In genomic region chr6:160270347-160270746, GRCh38 we compare ENCODE assay signal across 6 cellular contexts. TPM values are rescaled to one million over a fixed set of nuclear protein-coding genes. Genes with fewer than 3 reads are reported as not detected.
"Had no signal": no experiment of that assay in that cellular context is flagged by ENCODE, and none has a peak within 500 bp of the region (broad histone marks: within the 10 kb centered on the region; RNA-seq: fewer than 3 reads in every experiment).

No MANE protein-coding gene starts in this region.

- DNase-seq: GOT3, H9, HCEC 1CT, IMR-90 had no signal

- H3K4me3 Mint-ChIP-seq: H9 had no signal

- H3K4me1 Mint-ChIP-seq: H9 had no signal

- ATAC-seq: K562 had no signal

- H3K4me3 ChIP-seq: K562 had no signal

- H3K9me3 Mint-ChIP-seq: H9 had no signal

RNA-seq across cellular contexts. Expression of gene SLC22A2, which starts 11.7 kb away (rescaled TPM):
- total RNA-seq: HT-29, IMR-90, K562 had no signal
- polyA plus RNA-seq: IMR-90, K562 had no signal
